8 cellular contexts compared by ENCODE assay signal in genomic region chr12:62259311-62259992, GRCh38. TPM values are rescaled to one million over a fixed set of nuclear protein-coding genes. Genes with fewer than 3 reads are reported as not detected.
DNase-seq lines count a peak whose midpoint lies in the region; ATAC-seq and TF ChIP-seq lines count a peak whose summit lies in the region.

No MANE protein-coding gene starts in this region.

- H3K27me3 ChIP-seq in HUES48 (ENCODE audit: control insufficient read depth, insufficient read depth, low read length) = no peaks in the 10 kb centered on the region

- no peak for TF ChIP-seq CTCF in epithelial cell of proximal tubule (conservative IDR thresholded peaks at IDR 0.05; ENCODE audit: low read depth, low read length)

- peak; percentile 91 for DNase-seq in DMS53 treated with DMSO at 0.1 percent for 48 hours (lab: John Stamatoyannopoulos, UW; ENCODE audit: unreplicated experiment)
- peak; percentile 69 for DNase-seq in SHP77 treated with DMSO at 0.1 percent for 48 hours (lab: John Stamatoyannopoulos, UW)
- DNase-seq in epithelial cell of proximal tubule (ENCODE audit: low read depth) = no peak
- DNase-seq in natural killer cell treated with Interleukin-12 subunit alpha and Interleukin-12 subunit beta and Interleukin-15 and Interleukin-18, amount 100 ng/mL, for 72 hours (ENCODE audit: low spot score) = no peak
- no peak for DNase-seq in HuH-7 (ENCODE audit: low spot score)

- H3K36me3 Mint-ChIP-seq in natural killer cell treated with Interleukin-12 subunit alpha and Interleukin-12 subunit beta and Interleukin-15 and Interleukin-18, amount 100 ng/mL, for 72 hours = peaks cover 12% of the 10 kb centered on the region

- no peaks in the 10 kb centered on the region for H3K36me3 ChIP-seq in HUES48 (ENCODE audit: control insufficient read depth, insufficient read depth, low read length)

- H3K27me3 Mint-ChIP-seq in natural killer cell treated with Interleukin-12 subunit alpha and Interleukin-12 subunit beta and Interleukin-15 and Interleukin-18, amount 100 ng/mL, for 72 hours = no peaks in the 10 kb centered on the region

- ATAC-seq in GM21447 (IDR thresholded peaks at IDR 0.05; ENCODE audit: unreplicated experiment) (peak; percentile 18), GM18858 (IDR thresholded peaks at IDR 0.05; ENCODE audit: unreplicated experiment) (no peak)
- ATAC-seq in natural killer cell treated with Interleukin-12 subunit alpha and Interleukin-12 subunit beta and Interleukin-15 and Interleukin-18, amount 100 ng/mL, for 72 hours = peak in 1 of 2 donors; percentile 1

- H3K4me3 ChIP-seq in HUES48 (ENCODE audit: low read depth, low read length) (peak overlapping the region; percentile 94), epithelial cell of proximal tubule (ENCODE audit: low read depth, low read length) (peak overlapping the region; percentile 66)

- H3K9me3 ChIP-seq in HUES48 (ENCODE audit: control insufficient read depth, insufficient read depth, low read length) = no peaks in the 10 kb centered on the region

- H3K9me3 Mint-ChIP-seq in natural killer cell treated with Interleukin-12 subunit alpha and Interleukin-12 subunit beta and Interleukin-15 and Interleukin-18, amount 100 ng/mL, for 72 hours = no peaks in the 10 kb centered on the region

- peaks cover 25 to 40% of the 10 kb centered on the region in 2 donors for H3K4me1 Mint-ChIP-seq in natural killer cell treated with Interleukin-12 subunit alpha and Interleukin-12 subunit beta and Interleukin-15 and Interleukin-18, amount 100 ng/mL, for 72 hours (ENCODE audit: low read depth in 2 of 2)

- peak overlapping the region; percentile 100 for H3K4me3 Mint-ChIP-seq in natural killer cell treated with Interleukin-12 subunit alpha and Interleukin-12 subunit beta and Interleukin-15 and Interleukin-18, amount 100 ng/mL, for 72 hours

- peak overlapping the region; percentile 54 for H3K9ac ChIP-seq in HUES48 (ENCODE audit: low read depth, low read length)

- H3K4me1 ChIP-seq in HUES48 (ENCODE audit: control insufficient read depth, insufficient read depth, low read length) = peaks cover 13% of the 10 kb centered on the region; the same call in 1 of the 2 replicates

- peak overlapping the region; percentile 78 for H3K27ac ChIP-seq in HUES48 (ENCODE audit: low read depth, low read length)

- H3K27ac Mint-ChIP-seq in natural killer cell treated with Interleukin-12 subunit alpha and Interleukin-12 subunit beta and Interleukin-15 and Interleukin-18, amount 100 ng/mL, for 72 hours = peak overlapping the region; percentile 98 to 99

RNA-seq across cellular contexts. Expression of gene USP15, which starts 0.8 kb away (rescaled TPM):
- 27.6 and 30.6 TPM in 2 replicates for total RNA-seq in epithelial cell of proximal tubule
- total RNA-seq in natural killer cell treated with Interleukin-12 subunit alpha and Interleukin-12 subunit beta and Interleukin-15 and Interleukin-18, amount 100 ng/mL, for 72 hours = 100 to 1,000 TPM; 154 to 159 TPM

Comparison
In these comparisons a context has a peak if more than half of its experiments do, and no peak if none do; other contexts are left out.
1. DNase-seq: peak in DMS53 treated with DMSO at 0.1 percent for 48 hours (single experiment) and SHP77 treated with DMSO at 0.1 percent for 48 hours (single experiment); none in epithelial cell of proximal tubule (single experiment), natural killer cell treated with Interleukin-12 subunit alpha and Interleukin-12 subunit beta and Interleukin-15 and Interleukin-18, amount 100 ng/mL, for 72 hours (single experiment) and HuH-7 (single experiment).